ENCODE assay signal across 13 cellular contexts in the genomic region with DNA sequence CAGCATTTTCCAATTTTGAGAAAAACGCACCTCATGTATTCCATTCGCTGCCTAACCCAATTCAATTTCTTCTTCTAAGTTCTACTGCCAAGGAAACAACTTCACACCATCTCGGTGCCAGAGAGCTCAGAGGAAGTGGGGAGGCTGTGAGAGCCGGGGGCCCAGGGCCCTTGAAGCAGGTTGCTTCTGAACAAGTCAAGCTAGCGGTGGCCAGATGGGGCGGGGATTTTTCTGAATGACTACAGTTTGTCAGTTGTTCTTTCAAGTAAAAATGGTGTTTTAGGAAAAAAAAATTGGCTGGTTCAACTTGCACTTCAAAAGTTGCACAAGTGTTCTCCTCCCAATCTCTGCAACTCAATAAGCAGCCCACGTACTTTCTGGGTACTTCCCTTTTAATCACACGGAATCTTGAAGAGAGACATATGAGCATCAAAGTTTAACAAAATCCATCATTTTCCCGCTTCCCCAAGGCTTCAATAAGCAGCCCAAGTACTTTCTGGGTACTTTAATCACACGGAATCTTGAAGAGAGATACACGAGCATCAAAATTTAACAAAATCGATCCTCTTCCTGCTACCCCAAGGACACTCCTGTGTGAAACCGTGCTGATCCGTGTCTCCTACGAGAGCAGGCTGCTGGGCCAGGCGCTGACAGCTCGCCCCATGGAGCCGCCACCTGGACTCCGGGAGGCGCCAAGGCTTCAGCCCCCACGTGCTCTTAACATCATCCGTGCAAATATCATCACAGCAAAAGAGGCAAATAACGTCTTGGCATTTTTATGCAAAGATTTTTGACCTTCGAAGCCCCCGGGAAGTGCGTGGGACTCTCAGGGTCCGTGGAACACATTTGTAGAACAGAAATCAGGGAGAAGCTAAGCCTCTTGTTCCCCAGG.
A peak's percentile ranks its signal among the peaks of the same experiment; 100 is the strongest.
DNase-seq lines count a peak whose midpoint lies in the region; ATAC-seq, FAIRE-seq and TF ChIP-seq lines count a peak whose summit lies in the region.
"Had no signal": no experiment of that assay in that cellular context is flagged by ENCODE, and none has a peak within 500 bp of the region (broad histone marks: within the 10 kb centered on the region; RNA-seq: fewer than 3 reads in every experiment).

No MANE protein-coding gene starts in this region.

- BruUV-seq in HCT116 (replicated peaks; lab: Mats Ljungman, UMichigan) = no TSS peak

- H3K4me3 Mint-ChIP-seq in brain = peak overlapping the region in 3 of 5 experiments; percentile 27 to 55 (median 38)
- H3K4me3 Mint-ChIP-seq: activated T-cell treated with anti-CD3 and anti-CD28 coated beads, Interleukin-2, amount 50 U/mL, for 4 hours; IgD-negative memory B cell had no signal

- POLR2A ChIA-PET in HCT116 (lab: Charles Lee) = no interaction called here

- RAD21 ChIA-PET in HCT116 (lab: Charles Lee; ENCODE audit: low non-redundant PET in 1 of 2, low total read pairs in 2 of 2, uncharacterized antibody in 2 of 2, unreplicated experiment in 2 of 2) = interaction anchor here (0.7 to 1.5 kb wide), 3 partner anchors 408 to 410 kb away, joined by 3 to 6 read pairs (median 5); no protein-coding TSS in a partner anchor

- H3K4me1 Mint-ChIP-seq in brain = peaks cover 54% of the 10 kb centered on the region
- H3K4me1 Mint-ChIP-seq: IgD-negative memory B cell had no signal

- no peak for FAIRE-seq in HTR-8/SVneo (lab: Jason Lieb, UNC)

- CTCF ChIA-PET in HCT116 (lab: Charles Lee) = interaction anchor here (0.7 to 2.0 kb wide), 7 partner anchors 9 to 412 kb away, joined by 3 to 42 read pairs (median 3); no protein-coding TSS in a partner anchor

- no peaks in the 10 kb centered on the region for H3K36me3 Mint-ChIP-seq in brain
- H3K36me3 Mint-ChIP-seq: IgD-negative memory B cell had no signal

- peaks cover 21% of the 10 kb centered on the region for H3K27me3 Mint-ChIP-seq in brain

- DNase-seq in DND-41 (peak; percentile 61), HCT116 (ENCODE audit: low read depth, low spot score) (no peak), NCI-H226 (no peak), HTR-8/SVneo (ENCODE audit: insufficient read length, low spot score) (no peak), Kasumi-1 (lab: John Stamatoyannopoulos, UW) (no peak)

- no peaks in the 10 kb centered on the region for H3K9me2 ChIP-seq in HCT116 (ENCODE audit: insufficient read depth)

- ATAC-seq in DND-41 (ENCODE audit: insufficient read depth, low read depth) = peak; percentile 78
- 0 out of 2 replicates have a peak, but pooled peaks have one; percentile 22 for ATAC-seq in HCT116
- ATAC-seq in GM19023 (IDR thresholded peaks at IDR 0.05; ENCODE audit: unreplicated experiment) = no peak

- no peak overlapping the region for H3K4me3 ChIP-seq in DND-41 (ENCODE audit: low read depth in 1 of 2, low read length in 2 of 2)
- H3K4me3 ChIP-seq in HCT116 (replicated peaks in 1 of 2; ENCODE audit: low read depth in 1 of 2, low read length in 2 of 2) = no peak overlapping the region
- H3K4me3 ChIP-seq in mucosa of stomach (ENCODE audit: low read length) = no peak overlapping the region
- H3K4me3 ChIP-seq: BLaER1 treated with 17β-estradiol and CSF1 and Interleukin-3, amounts not matched to agents 10 nM and 100 nM; suprapubic skin had no signal

- H3K4me2 ChIP-seq in DND-41 (ENCODE audit: insufficient read depth, low read length) = 0 out of 2 replicates have a peak overlapping the region, but pooled peaks have one; percentile 1
- H3K4me2 ChIP-seq in HCT116 (ENCODE audit: low read length) = no peak overlapping the region

- H4K20me1 ChIP-seq in DND-41 (ENCODE audit: insufficient read depth, low read length) = no peaks in the 10 kb centered on the region
- H4K20me1 ChIP-seq in HCT116 (ENCODE audit: insufficient read depth) = no peaks in the 10 kb centered on the region
- H4K20me1 ChIP-seq: BLaER1 treated with 17β-estradiol and CSF1 and Interleukin-3, amounts not matched to agents 10 nM and 100 nM had no signal

- H3K9ac ChIP-seq in DND-41 (ENCODE audit: low read depth, low read length) (no peak overlapping the region), HCT116 (ENCODE audit: low read length) (no peak overlapping the region), mucosa of stomach (ENCODE audit: low read length) (peak overlapping the region; percentile 15)
- H3K9ac ChIP-seq: BLaER1 treated with 17β-estradiol and CSF1 and Interleukin-3, amounts not matched to agents 10 nM and 100 nM had no signal

- TF ChIP-seq CTCF in DND-41 (IDR thresholded peaks at IDR 0.05; ENCODE audit: borderline replicate concordance, extremely low read depth, low read length, poor library complexity, severe bottlenecking) = no peak
- no peak for TF ChIP-seq CTCF in HCT116 (IDR thresholded peaks at IDR 0.05 in 2 of 3, conservative IDR thresholded peaks at IDR 0.05 in 1 of 3; ENCODE audit: borderline replicate concordance in 1 of 3, insufficient read depth in 1 of 3, low read depth in 2 of 3, low read length in 2 of 3)
- no peak for TF ChIP-seq CTCF in brain (conservative IDR thresholded peaks at IDR 0.05)

- no peak for TF ChIP-seq RAD21 in HCT116 (IDR thresholded peaks at IDR 0.05; ENCODE audit: low read depth)

- H3K27ac Mint-ChIP-seq in brain = peak overlapping the region in 3 of 5 experiments; percentile 23 to 86 (median 27)
- H3K27ac Mint-ChIP-seq: IgD-negative memory B cell had no signal

- TF ChIP-seq POLR2A in HCT116 (IDR thresholded peaks at IDR 0.05; ENCODE audit: borderline replicate concordance, extremely low read depth, insufficient read depth, insufficient read length) = no peak

- H3K36me3 ChIP-seq in DND-41 (ENCODE audit: insufficient read depth, low read length) = no peaks in the 10 kb centered on the region
- H3K36me3 ChIP-seq in HCT116 (ENCODE audit: control insufficient read depth in 1 of 2, insufficient read depth in 2 of 2, low read length in 2 of 2) = no peaks in the 10 kb centered on the region
- no peaks in the 10 kb centered on the region for H3K36me3 ChIP-seq in mucosa of stomach (ENCODE audit: control insufficient read depth, insufficient read depth, low read length)
- H3K36me3 ChIP-seq: BLaER1 treated with 17β-estradiol and CSF1 and Interleukin-3, amounts not matched to agents 10 nM and 100 nM; suprapubic skin; WERI-Rb-1 had no signal

- H3K9me3 Mint-ChIP-seq in brain = peaks cover 0 to 4% (median 0%) of the 10 kb centered on the region in 5 experiments
- H3K9me3 Mint-ChIP-seq: activated T-cell treated with anti-CD3 and anti-CD28 coated beads, Interleukin-2, amount 50 U/mL, for 4 hours had no signal

- H3K9me3 ChIP-seq in DND-41 (ENCODE audit: insufficient read depth, low read length, severe bottlenecking) (no peaks in the 10 kb centered on the region), HCT116 (ENCODE audit: control insufficient read depth in 1 of 2, insufficient read depth in 1 of 2, low read depth in 1 of 2, low read length in 2 of 2) (no peaks in the 10 kb centered on the region), mucosa of stomach (ENCODE audit: control insufficient read depth, low read length) (no peaks in the 10 kb centered on the region)
- H3K9me3 ChIP-seq: BLaER1 treated with 17β-estradiol and CSF1 and Interleukin-3, amounts not matched to agents 10 nM and 100 nM; suprapubic skin had no signal

- H3K27ac ChIP-seq in DND-41 (ENCODE audit: low read length) = no peak overlapping the region
- H3K27ac ChIP-seq in HCT116 (ENCODE audit: low read depth, low read length) = no peak overlapping the region
- H3K27ac ChIP-seq: BLaER1 treated with 17β-estradiol and CSF1 and Interleukin-3, amounts not matched to agents 10 nM and 100 nM; suprapubic skin; WERI-Rb-1 had no signal

- no peaks in the 10 kb centered on the region for H3K79me2 ChIP-seq in DND-41 (ENCODE audit: insufficient read depth, low read length)
- no peaks in the 10 kb centered on the region for H3K79me2 ChIP-seq in HCT116 (ENCODE audit: insufficient read depth, low read length)

- H3K27me3 ChIP-seq in DND-41 (ENCODE audit: insufficient read depth, low read length, poor library complexity) = peaks cover 6% of the 10 kb centered on the region
- H3K27me3 ChIP-seq in HCT116 (ENCODE audit: insufficient read depth, low read length) = no peaks in the 10 kb centered on the region
- peaks cover 23% of the 10 kb centered on the region for H3K27me3 ChIP-seq in mucosa of stomach (ENCODE audit: control insufficient read depth, insufficient read depth, low read length)

- intact Hi-C loops in HCT116 (cut with micrococcal nuclease) = loop anchor here (1.0 kb wide), 2 partner anchors 120 to 409 kb away; no protein-coding TSS in a partner anchor

- H2AFZ ChIP-seq in DND-41 (ENCODE audit: low read depth, low read length) (no peak overlapping the region), HCT116 (ENCODE audit: low read depth, low read length, poor library complexity, severe bottlenecking) (no peak overlapping the region)

- H3K4me1 ChIP-seq in DND-41 (ENCODE audit: insufficient read depth, low read length) (peaks cover 10% of the 10 kb centered on the region), HCT116 (ENCODE audit: control insufficient read depth in 1 of 2, insufficient read depth in 2 of 2, low read length in 2 of 2) (no peaks in the 10 kb centered on the region), mucosa of stomach (ENCODE audit: control insufficient read depth, insufficient read depth, low read length) (peaks cover 10% of the 10 kb centered on the region)

TF ChIP-seq in HCT116, 20 proteins besides CTCF, POLR2A, EP300 and RAD21 (continues in another document):
- TF ChIP-seq ZNF274 (IDR thresholded peaks at IDR 0.05; ENCODE audit: low read depth, low read length) (no peak), EZH2 (IDR thresholded peaks at IDR 0.05) (no peak), ELF1 (IDR thresholded peaks at IDR 0.05; ENCODE audit: borderline replicate concordance, low read depth) (no peak), POLR2AphosphoS5 (IDR thresholded peaks at IDR 0.05; ENCODE audit: low read depth, low read length) (no peak), SRF (IDR thresholded peaks at IDR 0.05; ENCODE audit: low read depth) (no peak), TCF7L2 (IDR thresholded peaks at IDR 0.05; ENCODE audit: borderline replicate concordance, extremely low read depth, insufficient read depth, insufficient read length) (no peak)
- TF ChIP-seq, protein P1, sequence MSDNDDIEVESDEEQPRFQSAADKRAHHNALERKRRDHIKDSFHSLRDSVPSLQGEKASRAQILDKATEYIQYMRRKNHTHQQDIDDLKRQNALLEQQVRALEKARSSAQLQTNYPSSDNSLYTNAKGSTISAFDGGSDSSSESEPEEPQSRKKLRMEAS (IDR thresholded peaks at IDR 0.05) = no peak
